15 cellular contexts compared by ENCODE assay signal in the genomic region with DNA sequence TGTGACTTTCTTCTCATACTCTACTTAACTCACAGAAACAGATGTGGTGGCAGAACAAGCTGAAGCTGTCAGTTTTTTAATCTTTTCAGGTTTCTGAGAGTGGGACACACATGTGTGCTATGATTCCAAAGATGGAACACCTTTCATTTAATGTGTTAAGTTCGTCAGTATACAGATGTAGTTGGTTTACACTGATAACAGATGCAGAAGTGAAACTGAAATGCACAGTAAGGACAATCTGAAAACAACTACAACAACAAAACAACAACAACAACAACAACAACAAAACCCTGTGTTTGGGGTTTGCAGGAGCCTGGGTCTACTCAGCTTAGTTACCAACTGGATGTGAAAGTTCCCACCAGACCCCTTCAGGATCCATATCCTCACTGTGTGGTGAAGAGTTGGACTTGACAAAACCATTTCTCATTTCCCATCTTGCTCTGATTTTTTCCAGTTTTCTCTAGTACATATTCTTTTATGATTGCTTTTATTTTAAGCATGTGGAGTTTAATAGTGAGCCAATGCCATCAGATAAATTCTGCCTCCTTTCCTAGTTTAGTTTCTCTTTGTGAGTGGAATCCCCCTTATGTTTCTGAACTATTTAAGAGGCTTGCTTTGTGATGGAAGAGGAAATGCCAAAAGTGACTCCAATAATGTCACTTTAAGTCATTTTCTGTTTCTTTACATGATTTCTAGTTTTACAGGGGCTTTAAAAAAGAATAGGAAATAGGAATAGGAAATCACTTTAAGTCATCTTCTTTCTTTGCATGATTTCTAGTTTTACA. TPM values are rescaled to one million over a fixed set of nuclear protein-coding genes. Genes with fewer than 3 reads are reported as not detected.
A peak's percentile ranks its signal among the peaks of the same experiment; 100 is the strongest.
DNase-seq lines count a peak whose midpoint lies in the region; ATAC-seq and TF ChIP-seq lines count a peak whose summit lies in the region.
"Had no signal": no experiment of that assay in that cellular context is flagged by ENCODE, and none has a peak within 500 bp of the region (broad histone marks: within the 10 kb centered on the region; RNA-seq: fewer than 3 reads in every experiment).

No MANE protein-coding gene starts in this region.

- H3K27me3 ChIP-seq in cardiac muscle cell (no peaks in the 10 kb centered on the region), right atrium auricular region (no peaks in the 10 kb centered on the region), KMS-11 (ENCODE audit: insufficient read depth, low read depth) (no peaks in the 10 kb centered on the region), upper lobe of left lung (no peaks in the 10 kb centered on the region)

- H4K20me1 ChIP-seq in KMS-11 (ENCODE audit: insufficient read depth) = no peaks in the 10 kb centered on the region

- H3K4me3 ChIP-seq in cardiac muscle cell (no peak overlapping the region), right atrium auricular region (no peak overlapping the region), KMS-11 (IDR thresholded peaks at IDR 0.05; ENCODE audit: insufficient read depth, low read depth, low read length) (no peak overlapping the region), upper lobe of left lung (no peak overlapping the region)
- H3K4me3 ChIP-seq: thoracic aorta had no signal

- TF ChIP-seq CTCF in cardiac muscle cell (IDR thresholded peaks at IDR 0.05; ENCODE audit: low read depth, low read length) = no peak
- no peak for TF ChIP-seq CTCF in right atrium auricular region (IDR thresholded peaks at IDR 0.05)
- TF ChIP-seq CTCF in KMS-11 (conservative IDR thresholded peaks at IDR 0.05; ENCODE audit: low read depth, low read length) = no peak
- TF ChIP-seq CTCF in upper lobe of left lung (IDR thresholded peaks at IDR 0.05) = no peak

- no peak for TF ChIP-seq POLR2A in upper lobe of left lung (IDR thresholded peaks at IDR 0.05)

- H3K9me3 ChIP-seq in cardiac muscle cell (ENCODE audit: low read depth) (no peaks in the 10 kb centered on the region), right atrium auricular region (no peaks in the 10 kb centered on the region), upper lobe of left lung (no peaks in the 10 kb centered on the region)
- H3K9me3 ChIP-seq: thoracic aorta had no signal

- H3K27ac ChIP-seq in cardiac muscle cell (peak overlapping the region; percentile 71), right atrium auricular region (no peak overlapping the region), KMS-11 (peak overlapping the region; percentile 36; the same call in 1 of the 2 replicates), upper lobe of left lung (no peak overlapping the region)
- H3K27ac ChIP-seq: thoracic aorta had no signal

- H2AFZ ChIP-seq in KMS-11 (ENCODE audit: low read depth) = no peak overlapping the region

- H3K4me1 ChIP-seq in cardiac muscle cell (ENCODE audit: low read depth) (peaks cover 74% of the 10 kb centered on the region), right atrium auricular region (peaks cover 0 to 15% of the 10 kb centered on the region in 2 donors), KMS-11 (ENCODE audit: low read depth, poor library complexity, severe bottlenecking) (peaks cover 28% of the 10 kb centered on the region), upper lobe of left lung (peaks cover 0 to 3% (median under 1%) of the 10 kb centered on the region in 4 donors)

- H3K36me3 ChIP-seq in cardiac muscle cell (no peaks in the 10 kb centered on the region), right atrium auricular region (no peaks in the 10 kb centered on the region), KMS-11 (ENCODE audit: insufficient read depth) (no peaks in the 10 kb centered on the region), upper lobe of left lung (no peaks in the 10 kb centered on the region)
- H3K36me3 ChIP-seq: thoracic aorta had no signal

- ATAC-seq in HG02610 (IDR thresholded peaks at IDR 0.05; ENCODE audit: unreplicated experiment) = peak; percentile 60
- ATAC-seq in upper lobe of left lung (ENCODE audit: low FRiP score in 2 of 2) = no peak
- ATAC-seq in HG02938 (IDR thresholded peaks at IDR 0.05; ENCODE audit: unreplicated experiment) = no peak
- ATAC-seq in stimulated activated naive CD8-positive, alpha-beta T cell treated with anti-CD3 and anti-CD28 coated beads, Interleukin-15, Interleukin-2, amounts not matched to agents 100 U/mL and 50 U/mL, for 24 hours = no peak

- no peak for TF ChIP-seq EP300 in upper lobe of left lung (IDR thresholded peaks at IDR 0.05)

- peak overlapping the region; percentile 36 for H3K4me2 ChIP-seq in KMS-11

- 68 to 69% methylated on average over 1 of the region's 1 CpG for WGBS in upper lobe of left lung, 2 donors

- H3K9ac ChIP-seq in KMS-11 = no peak overlapping the region

- no peak for DNase-seq in cardiac muscle cell (ENCODE audit: low read depth in 1 of 2, low spot score in 1 of 2)
- DNase-seq in right atrium auricular region (ENCODE audit: low spot score) = no peak
- no peak for DNase-seq in upper lobe of left lung
- no peak for DNase-seq in stimulated activated naive CD8-positive, alpha-beta T cell treated with anti-CD3 and anti-CD28 coated beads, Interleukin-15, Interleukin-2, amounts not matched to agents 100 U/mL and 50 U/mL, for 24 hours
- DNase-seq in stimulated activated CD4-positive, alpha-beta T cell treated with anti-CD3 and anti-CD28 coated beads, Interleukin-2, amount 100 ng/mL, for 24 hours = no peak
- DNase-seq: activated CD4-positive, alpha-beta T cell treated with anti-CD3 and anti-CD28 coated beads for 48 hours; activated T-cell treated with anti-CD3 and anti-CD28 coated beads, Interleukin-2, amount 50 U/mL, for 48 hours; amniotic stem cell; GF-D8; OCI-M1; T-helper 1 cell had no signal

- H3K79me2 ChIP-seq in KMS-11 (ENCODE audit: insufficient read depth, low read depth) = no peaks in the 10 kb centered on the region

RNA-seq across cellular contexts. Expression of gene ARHGAP42, which starts 47.8 kb away (rescaled TPM):
- total RNA-seq in cardiac muscle cell = 90.9 and 135 TPM in 2 replicates
- polyA plus RNA-seq in cardiac muscle cell = 64.8 and 91.3 TPM in 2 replicates
- total RNA-seq in right atrium auricular region = 10 to 100 TPM in 1 of 2 donors, 1 to 10 TPM in 1; 6.1 to 12.1 TPM
- 10 to 100 TPM in 5 of 6 donors, 1 to 10 TPM in 1; 8.7 to 44.9 (median 23.6) TPM for total RNA-seq in upper lobe of left lung

Comparison
In these comparisons a context has a peak if more than half of its experiments do, and no peak if none do; other contexts are left out.
1. H3K27ac ChIP-seq: peak in cardiac muscle cell (single experiment) and KMS-11 (single experiment); none in right atrium auricular region (0 of 2) and upper lobe of left lung (0 of 4).